20 cellular contexts compared by ENCODE assay signal in the genomic region with DNA sequence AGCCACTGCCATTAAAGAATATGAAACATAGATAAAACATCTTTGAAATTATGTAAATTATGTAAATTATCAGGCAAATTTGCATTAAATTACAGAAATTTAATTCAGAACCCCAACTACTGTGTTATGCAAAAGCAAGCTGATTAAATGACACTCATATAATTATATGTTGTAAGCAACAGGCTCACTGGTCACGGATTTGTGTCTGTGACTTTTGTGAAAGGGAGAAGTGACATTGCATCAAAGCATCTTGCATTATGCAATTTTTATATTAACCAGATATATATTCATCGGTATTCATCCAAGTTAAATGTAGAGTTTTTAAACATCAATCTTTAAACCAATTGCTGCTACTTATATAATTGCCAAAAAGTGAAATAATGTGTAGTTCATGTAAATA. TPM values are rescaled to one million over a fixed set of nuclear protein-coding genes. Genes with fewer than 3 reads are reported as not detected.
DNase-seq lines count a peak whose midpoint lies in the region; FAIRE-seq and TF ChIP-seq lines count a peak whose summit lies in the region.
"Had no signal": no experiment of that assay in that cellular context is flagged by ENCODE, and none has a peak within 500 bp of the region (broad histone marks: within the 10 kb centered on the region; RNA-seq: fewer than 3 reads in every experiment).

No MANE protein-coding gene starts in this region.

- no peak overlapping the region for H2AFZ ChIP-seq in endothelial cell of umbilical vein (ENCODE audit: low read depth, low read length)

- CTCF ChIA-PET in endothelial cell of umbilical vein (lab: Charles Lee) = interaction anchor here (1.1 to 3.3 kb wide), 3 partner anchors 9 to 16 kb away, joined by 3 to 14 read pairs (median 3); a partner anchor contains a TSS

- BruUV-seq in endothelial cell of umbilical vein (replicated peaks; lab: Mats Ljungman, UMichigan) = TSS peak; percentile 19

- TF ChIP-seq CTCF in endothelial cell of umbilical vein (IDR thresholded peaks at IDR 0.05; ENCODE audit: extremely low read depth in 1 of 2, insufficient read depth in 1 of 2, low read depth in 1 of 2, low read length in 2 of 2) = no peak
- TF ChIP-seq CTCF in prostate gland (IDR thresholded peaks at IDR 0.05) = no peak

- intact Hi-C loops in endothelial cell of umbilical vein (cut with micrococcal nuclease) = no loop called here
- intact Hi-C loops in prostate gland (cut with DNase I) = no loop called here

- dilution Hi-C loops in endothelial cell of umbilical vein (cut with MboI; ENCODE audit: extremely low pct_ligation_motif_present, low sequenced_read_pairs) = no loop called here

- DNase-seq in SIG-M5 treated with dmso at 0.1 percent for 504 hours (lab: John Stamatoyannopoulos, UW; ENCODE audit: unreplicated experiment) = peak; percentile 30
- no peak for DNase-seq in SIG-M5 (lab: John Stamatoyannopoulos, UW)
- DNase-seq in NOMO-1 (lab: John Stamatoyannopoulos, UW; ENCODE audit: unreplicated experiment in 2 of 2) = peak; percentile 44 to 94
- no peak for DNase-seq in endothelial cell of umbilical vein (ENCODE audit: low read depth, low spot score)
- no peak for DNase-seq in prostate gland (ENCODE audit: low spot score)
- no peak for DNase-seq in activated T-cell treated with anti-CD3 and anti-CD28 coated beads for 4 hours
- no peak for DNase-seq in globus pallidus (ENCODE audit: low spot score)
- DNase-seq: ACHN; C1 segment of cervical spinal cord; Caco-2; CD8-positive, alpha-beta T cell; DND-41; GDM1 had no signal

- H3K9me3 ChIP-seq in endothelial cell of umbilical vein (replicated peaks; ENCODE audit: control insufficient read depth, insufficient read depth, low read length) (no peaks in the 10 kb centered on the region), prostate gland (no peaks in the 10 kb centered on the region)
- H3K9me3 ChIP-seq: Caco-2, HAP-1 had no signal

- no peak overlapping the region for H3K9ac ChIP-seq in endothelial cell of umbilical vein (replicated peaks; ENCODE audit: extremely low read depth, insufficient read depth, low read length)

- H3K79me2 ChIP-seq in endothelial cell of umbilical vein (ENCODE audit: control insufficient read depth, insufficient read depth, low read length) = no peaks in the 10 kb centered on the region

- TF ChIP-seq POLR2A in endothelial cell of umbilical vein (IDR thresholded peaks at IDR 0.05; ENCODE audit: low read depth, low read length) (no peak), prostate gland (IDR thresholded peaks at IDR 0.05) (no peak)

- H3K27me3 ChIP-seq in endothelial cell of umbilical vein (ENCODE audit: control insufficient read depth in 2 of 2, insufficient read depth in 2 of 2, low read length in 2 of 2) (no peaks in the 10 kb centered on the region), prostate gland (replicated peaks; ENCODE audit: insufficient read depth) (no peaks in the 10 kb centered on the region)

- no peaks in the 10 kb centered on the region for H4K20me1 ChIP-seq in endothelial cell of umbilical vein (replicated peaks; ENCODE audit: control insufficient read depth, extremely low read depth, insufficient read depth, low read length)

- H3K27ac ChIP-seq in endothelial cell of umbilical vein (ENCODE audit: insufficient read depth, low read depth, low read length) (no peak overlapping the region), prostate gland (no peak overlapping the region)

- H3K4me2 ChIP-seq in endothelial cell of umbilical vein (ENCODE audit: insufficient read depth, low read length) = no peak overlapping the region

- no peak overlapping the region for H3K4me3 ChIP-seq in endothelial cell of umbilical vein (replicated peaks in 1 of 3; ENCODE audit: insufficient read depth in 1 of 3, low read depth in 1 of 3, low read length in 3 of 3)
- H3K4me3 ChIP-seq in prostate gland = no peak overlapping the region
- H3K4me3 ChIP-seq: HAP-1 had no signal

- no peak for FAIRE-seq in endothelial cell of umbilical vein (lab: Jason Lieb, UNC)
- FAIRE-seq: GM12892, GM19239, H1, HepG2, HTR-8/SVneo had no signal

- POLR2A ChIA-PET in endothelial cell of umbilical vein (lab: Charles Lee) = no interaction called here

- WGBS in prostate gland = 89% methylated on average over 2 of the region's 2 CpGs

- H3K4me1 ChIP-seq in endothelial cell of umbilical vein (ENCODE audit: control insufficient read depth, extremely low read depth, insufficient read depth, low read length) (no peaks in the 10 kb centered on the region), prostate gland (replicated peaks) (no peaks in the 10 kb centered on the region)
- H3K4me1 ChIP-seq: Caco-2, HAP-1 had no signal

- H3K36me3 ChIP-seq in endothelial cell of umbilical vein (ENCODE audit: control insufficient read depth in 2 of 2, extremely low read depth in 1 of 2, insufficient read depth in 2 of 2, low read length in 2 of 2) = no peaks in the 10 kb centered on the region
- no peaks in the 10 kb centered on the region for H3K36me3 ChIP-seq in prostate gland
- H3K36me3 ChIP-seq: HAP-1 had no signal

- no peaks in the 10 kb centered on the region for H3K9me1 ChIP-seq in endothelial cell of umbilical vein (replicated peaks; ENCODE audit: control insufficient read depth, extremely low read depth, insufficient read depth, low read length)

TF ChIP-seq in endothelial cell of umbilical vein, 7 proteins besides CTCF, POLR2A, EP300 and RAD21:
- TF ChIP-seq MYC (IDR thresholded peaks at IDR 0.05; ENCODE audit: low read depth, low read length) (no peak), JUN (IDR thresholded peaks at IDR 0.05; ENCODE audit: borderline replicate concordance, insufficient read depth, insufficient read length, low read depth) (no peak), GATA2 (IDR thresholded peaks at IDR 0.05; ENCODE audit: insufficient read depth, insufficient read length, low read depth, low read length) (no peak), POLR2AphosphoS5 (IDR thresholded peaks at IDR 0.05; ENCODE audit: insufficient read depth, low read depth, low read length) (no peak), FOS (IDR thresholded peaks at IDR 0.05; ENCODE audit: borderline replicate concordance, insufficient read depth, low read length) (no peak), EZH2 (IDR thresholded peaks at IDR 0.05; ENCODE audit: borderline replicate concordance, low read depth, low read length, severe bottlenecking) (no peak)
- TF ChIP-seq, protein P1, sequence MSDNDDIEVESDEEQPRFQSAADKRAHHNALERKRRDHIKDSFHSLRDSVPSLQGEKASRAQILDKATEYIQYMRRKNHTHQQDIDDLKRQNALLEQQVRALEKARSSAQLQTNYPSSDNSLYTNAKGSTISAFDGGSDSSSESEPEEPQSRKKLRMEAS (IDR thresholded peaks at IDR 0.05; ENCODE audit: insufficient read depth, insufficient read length) = no peak

RNA-seq across cellular contexts. Expression of a gene that starts 13.0 kb away (rescaled TPM):
- total RNA-seq in endothelial cell of umbilical vein = 20.0 and 22.0 TPM in 2 replicates
- 42.4 and 42.5 TPM in 2 replicates for polyA plus RNA-seq in endothelial cell of umbilical vein
- 42.7 and 51.4 TPM in 2 replicates for polyA plus RNA-seq in endothelial cell of umbilical vein (2011; cell fraction: cytosol; rRNA removed)
- polyA plus RNA-seq in endothelial cell of umbilical vein (2011; cell fraction: nucleus; rRNA removed) = 22.7 and 24.5 TPM in 2 replicates
- 47.6 and 56.2 TPM in 2 replicates for polyA plus RNA-seq in endothelial cell of umbilical vein (2012)
- polyA minus RNA-seq in endothelial cell of umbilical vein = 45.7 and 51.9 TPM in 2 replicates
- not detected for polyA minus RNA-seq in endothelial cell of umbilical vein (2011; cell fraction: cytosol; rRNA and poly(A)+ RNA removed)
- 6.8 and 7.0 TPM in 2 replicates for polyA minus RNA-seq in endothelial cell of umbilical vein (2011; cell fraction: nucleus; rRNA and poly(A)+ RNA removed)
- total RNA-seq in prostate gland = 10 to 100 TPM; 21.6 to 36.5 TPM

RNA-seq across cellular contexts. Expression of a gene that starts 45.7 kb away (rescaled TPM):
- total RNA-seq in endothelial cell of umbilical vein (0.22 and 0.44 TPM in 2 replicates), prostate gland (1 to 10 TPM in 1 of 2 donors, under 1 TPM in 1; 0.18 to 3.0 TPM)
- polyA plus RNA-seq in endothelial cell of umbilical vein = 1.1 and 1.2 TPM in 2 replicates
- 0.63 and 0.66 TPM in 2 replicates for polyA plus RNA-seq in endothelial cell of umbilical vein (2011; cell fraction: cytosol; rRNA removed)
- polyA plus RNA-seq in endothelial cell of umbilical vein (2011; cell fraction: nucleus; rRNA removed) = 0.84 and 1.1 TPM in 2 replicates
- 1.2 TPM in 2 replicates for polyA plus RNA-seq in endothelial cell of umbilical vein (2012)
- polyA minus RNA-seq in endothelial cell of umbilical vein = 0.53 and 2.5 TPM in 2 replicates
- not detected for polyA minus RNA-seq in endothelial cell of umbilical vein (2011; cell fraction: cytosol; rRNA and poly(A)+ RNA removed)
- polyA minus RNA-seq in endothelial cell of umbilical vein (2011; cell fraction: nucleus; rRNA and poly(A)+ RNA removed) = 0.87 and 1.1 TPM in 2 replicates
- total RNA-seq: B cell, Caco-2, HepG2 had no signal
- polyA plus RNA-seq: HepG2 had no signal

Comparison
In these comparisons a context has a peak if more than half of its experiments do, and no peak if none do; other contexts are left out.
1. DNase-seq: peak in SIG-M5 treated with dmso at 0.1 percent for 504 hours (single experiment) and NOMO-1 (2 of 2); none in SIG-M5 (single experiment), endothelial cell of umbilical vein (single experiment), prostate gland (single experiment), activated T-cell treated with anti-CD3 and anti-CD28 coated beads for 4 hours (single experiment) and globus pallidus (single experiment).